ENCODE assay signal across 19 cellular contexts in the genomic region with DNA sequence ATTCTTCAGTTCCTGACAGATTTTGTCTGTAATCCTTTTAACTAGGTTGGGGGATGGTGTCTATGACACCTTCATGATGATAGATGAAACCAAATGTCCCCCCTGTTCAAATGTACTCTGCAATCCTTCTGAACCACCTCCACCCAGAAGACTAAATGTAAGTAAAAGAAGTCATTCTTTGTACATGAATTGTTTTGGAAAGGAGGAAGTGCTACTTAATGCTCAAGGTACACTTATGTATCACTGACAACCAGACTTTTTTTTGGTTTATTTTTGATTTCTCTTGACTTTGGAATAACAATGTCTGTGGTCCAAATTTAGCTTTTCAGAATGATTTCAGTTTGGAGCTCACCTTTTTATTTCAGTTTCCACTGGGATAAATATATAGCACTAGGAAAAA. TPM values are rescaled to one million over a fixed set of nuclear protein-coding genes. Genes with fewer than 3 reads are reported as not detected.
DNase-seq lines count a peak whose midpoint lies in the region; ATAC-seq, FAIRE-seq and TF ChIP-seq lines count a peak whose summit lies in the region.
"Had no signal": no experiment of that assay in that cellular context is flagged by ENCODE, and none has a peak within 500 bp of the region (broad histone marks: within the 10 kb centered on the region; RNA-seq: fewer than 3 reads in every experiment).

No MANE protein-coding gene starts in this region.

- CTCF ChIA-PET in AG04449 (lab: Yijun Ruan, JAX): interaction anchor here (1.3 to 42.9 kb wide), 6 partner anchors 25 to 275 kb away, joined by 5 to 1486 read pairs (median 8); a partner anchor contains a TSS

- DNase-seq in AG04449 (ENCODE audit: low read depth, low spot score) (no peak), GM12891 (ENCODE audit: insufficient read length, low spot score) (no peak), SK-N-MC (ENCODE audit: low read depth, low spot score) (no peak), fibroblast of peridontal ligament (ENCODE audit: extremely low read depth) (peak; percentile 5), right lobe of liver (no peak), vagina (ENCODE audit: extremely low spot score in 2 of 2) (no peak)
- DNase-seq: activated T-cell treated with anti-CD3 and anti-CD28 coated beads for 4 hours, adrenal gland, C1 segment of cervical spinal cord, head of caudate nucleus, kidney glomerular epithelial cell, NCI-H524 treated with DMSO at 0.1 percent for 48 hours, SHP77 treated with DMSO at 0.1 percent for 48 hours, transverse colon had no signal

- intact Hi-C loops in right lobe of liver (cut with DNase I): loop anchor here in 1 of 2 donors (10.0 kb wide), 1 partner anchor 277 kb away; no protein-coding TSS in a partner anchor
- intact Hi-C loops in vagina (cut with DNase I): loop anchor here (10.0 kb wide), 1 partner anchor 277 kb away; no protein-coding TSS in a partner anchor

- H3K9me3 ChIP-seq in SK-N-MC (ENCODE audit: low read depth, low read length) (no peaks in the 10 kb centered on the region), right lobe of liver (no peaks in the 10 kb centered on the region), vagina (no peaks in the 10 kb centered on the region)
- H3K9me3 ChIP-seq: adrenal gland, transverse colon had no signal

- ATAC-seq in right lobe of liver: no peak
- no peak for ATAC-seq in HG02981 (IDR thresholded peaks at IDR 0.05; ENCODE audit: unreplicated experiment)
- no peak for ATAC-seq in HG03460 (IDR thresholded peaks at IDR 0.05; ENCODE audit: unreplicated experiment)
- ATAC-seq: WTC11 had no signal

- H3K4me3 ChIP-seq in AG04449 (ENCODE audit: low read depth, low read length) (peak overlapping the region; percentile 13), SK-N-MC (peak overlapping the region; percentile 99), right lobe of liver (no peak overlapping the region), vagina (no peak overlapping the region)
- H3K4me3 ChIP-seq: adrenal gland, transverse colon had no signal

- no peak for FAIRE-seq in GM12891 (lab: Jason Lieb, UNC)
- FAIRE-seq: endothelial cell of umbilical vein, GM12892 had no signal

- H3K36me3 ChIP-seq in SK-N-MC (ENCODE audit: insufficient read depth, low read length) (peaks cover 23% of the 10 kb centered on the region), right lobe of liver (no peaks in the 10 kb centered on the region), vagina (no peaks in the 10 kb centered on the region)
- H3K36me3 ChIP-seq: transverse colon had no signal

- TF ChIP-seq CTCF in AG04449 (IDR thresholded peaks at IDR 0.05; ENCODE audit: insufficient read depth, low read length, missing control alignments) (no peak), right lobe of liver (IDR thresholded peaks at IDR 0.05) (no peak), vagina (IDR thresholded peaks at IDR 0.05) (no peak)

- H3K9ac ChIP-seq in SK-N-MC (ENCODE audit: insufficient read length): no peak overlapping the region

- no peak for TF ChIP-seq POLR2A in GM12891 (IDR thresholded peaks at IDR 0.05; ENCODE audit: low read depth, low read length)
- TF ChIP-seq POLR2A in right lobe of liver (IDR thresholded peaks at IDR 0.05): no peak
- TF ChIP-seq POLR2A in vagina (IDR thresholded peaks at IDR 0.05): no peak

- H3K27ac ChIP-seq in SK-N-MC (peak overlapping the region; percentile 69), right lobe of liver (no peak overlapping the region), vagina (no peak overlapping the region)
- H3K27ac ChIP-seq: adrenal gland had no signal

- POLR2A ChIA-PET in AG04449 (lab: Yijun Ruan, JAX): interaction anchor here (0.6 to 2.0 kb wide), 2 partner anchors 20 to 37 kb away, joined by 3 to 4 read pairs; no protein-coding TSS in a partner anchor

- H3K27me3 ChIP-seq in right lobe of liver (no peaks in the 10 kb centered on the region), vagina (no peaks in the 10 kb centered on the region)
- H3K27me3 ChIP-seq: adrenal gland had no signal

- peaks cover 0 to 17% (median 0%) of the 10 kb centered on the region in 4 donors for H3K4me1 ChIP-seq in right lobe of liver
- H3K4me1 ChIP-seq in vagina: peaks cover 32% of the 10 kb centered on the region

TF ChIP-seq in GM12891, 5 proteins besides CTCF, POLR2A, EP300 and RAD21:
- TF ChIP-seq SPI1 (IDR thresholded peaks at IDR 0.05; ENCODE audit: low read depth, low read length): peak; percentile 88
- TF ChIP-seq PAX5 (IDR thresholded peaks at IDR 0.05; ENCODE audit: insufficient read depth, low read length, severe bottlenecking): no peak

RNA-seq across cellular contexts. Expression of a gene that starts 2.3 kb away (rescaled TPM):
- 4.6 TPM for polyA plus RNA-seq in GM12891 (2012; ENCODE audit: low read depth, missing spikeins)
- 1 to 10 TPM; 2.8 to 5.6 (median 4.0) TPM for total RNA-seq in right lobe of liver
- total RNA-seq in vagina: 5.9 TPM

RNA-seq across cellular contexts. Expression of a gene that starts 25.3 kb away (rescaled TPM):
- 84.7 TPM for polyA plus RNA-seq in GM12891 (2012; ENCODE audit: low read depth, missing spikeins)
- total RNA-seq in right lobe of liver (10 to 100 TPM; 18.4 to 29.3 (median 24.4) TPM), vagina (48.9 TPM)

RNA-seq across cellular contexts. Expression of a gene that starts 47.1 kb away (rescaled TPM):
- polyA plus RNA-seq in GM12891 (2012; ENCODE audit: low read depth, missing spikeins): 59.4 TPM
- 10 to 100 TPM; 25.6 to 46.6 (median 34.0) TPM for total RNA-seq in right lobe of liver
- 51.1 TPM for total RNA-seq in vagina

Comparison
In these comparisons a context has a peak if more than half of its experiments do, and no peak if none do; other contexts are left out.
1. H3K4me3 ChIP-seq: peak in AG04449 (single experiment) and SK-N-MC (single experiment); none in right lobe of liver (0 of 3) and vagina (0 of 2).